13 cellular contexts compared by ENCODE assay signal in genomic region chr4:158610790-158611189, GRCh38.
DNase-seq lines count a peak whose midpoint lies in the region; ATAC-seq and TF ChIP-seq lines count a peak whose summit lies in the region.
"Had no signal": no experiment of that assay in that cellular context is flagged by ENCODE, and none has a peak within 500 bp of the region (broad histone marks: within the 10 kb centered on the region; RNA-seq: fewer than 3 reads in every experiment).

No MANE protein-coding gene starts in this region.

- H3K4me3 ChIP-seq in PC-9 (no peak overlapping the region), endodermal cell (ENCODE audit: low read length) (no peak overlapping the region)
- H3K4me3 ChIP-seq: thoracic aorta had no signal

- no peaks in the 10 kb centered on the region for H3K4me1 ChIP-seq in PC-9 (replicated peaks; ENCODE audit: insufficient read depth)
- H3K4me1 ChIP-seq in endodermal cell (ENCODE audit: control insufficient read depth, insufficient read depth, low read length) = no peaks in the 10 kb centered on the region

- peak; percentile 5 for DNase-seq in EH (ENCODE audit: low read depth)
- no peak for DNase-seq in PC-9
- no peak for DNase-seq in endodermal cell
- DNase-seq in NCI-H128 (lab: John Stamatoyannopoulos, UW; ENCODE audit: unreplicated experiment) = no peak
- DNase-seq in occipital lobe (lab: John Stamatoyannopoulos, UW) = no peak
- DNase-seq in globus pallidus (ENCODE audit: low spot score) = no peak
- DNase-seq: activated CD4-positive, alpha-beta T cell treated with anti-CD3 and anti-CD28 coated beads, Interleukin-2, amount 10 ng/mL, durations not matched to agents 24 days and 14 days; kidney; NCI-H524 had no signal

- no peaks in the 10 kb centered on the region for H3K4me1 Mint-ChIP-seq in endodermal cell

- H3K36me3 Mint-ChIP-seq in endodermal cell (ENCODE audit: low read depth) = no peaks in the 10 kb centered on the region

- H2AFZ ChIP-seq in PC-9 = 0 out of 2 replicates have a peak overlapping the region, but pooled peaks have one; percentile 39

- POLR2A ChIA-PET in PC-9 (lab: Charles Lee; ENCODE audit: unreplicated experiment) = no interaction called here

- no TSS peak for BruUV-seq in PC-9 (replicated peaks; lab: Mats Ljungman, UMichigan)

- H3K9me2 ChIP-seq in PC-9 (ENCODE audit: insufficient read depth) = no peaks in the 10 kb centered on the region

- no peaks in the 10 kb centered on the region for H3K9me3 Mint-ChIP-seq in endodermal cell
- H3K9me3 Mint-ChIP-seq: activated CD4-positive, alpha-beta T cell treated with anti-CD3 and anti-CD28 coated beads, Interleukin-2, amount 10 ng/mL, durations not matched to agents 24 days and 14 days had no signal

- H3K27me3 Mint-ChIP-seq in endodermal cell (ENCODE audit: insufficient read depth) = no peaks in the 10 kb centered on the region

- H3K4me2 ChIP-seq in PC-9 = no peak overlapping the region; the same call in 1 of the 2 replicates

- ATAC-seq in GM19463 (IDR thresholded peaks at IDR 0.05; ENCODE audit: unreplicated experiment) = peak; percentile 90
- ATAC-seq in HG03064 (IDR thresholded peaks at IDR 0.05; ENCODE audit: low read depth, unreplicated experiment) = peak; percentile 76

- TF ChIP-seq CTCF in PC-9 (conservative IDR thresholded peaks at IDR 0.05) (no peak), endodermal cell (conservative IDR thresholded peaks at IDR 0.05) (no peak)

- no peak overlapping the region for H3K27ac ChIP-seq in PC-9
- H3K27ac ChIP-seq in endodermal cell (ENCODE audit: low read depth, low read length) = no peak overlapping the region
- H3K27ac ChIP-seq: thoracic aorta had no signal

- no peaks in the 10 kb centered on the region for H3K9me3 ChIP-seq in PC-9 (ENCODE audit: insufficient read depth, low read depth)
- H3K9me3 ChIP-seq in endodermal cell (ENCODE audit: control insufficient read depth, low read length) = no peaks in the 10 kb centered on the region
- H3K9me3 ChIP-seq: thoracic aorta had no signal

- H3K27ac Mint-ChIP-seq in endodermal cell = no peak overlapping the region
- H3K27ac Mint-ChIP-seq: activated CD4-positive, alpha-beta T cell treated with anti-CD3 and anti-CD28 coated beads, Interleukin-2, amount 10 ng/mL, durations not matched to agents 24 days and 14 days; B cell had no signal

- WGBS in endodermal cell (ENCODE audit: insufficient coverage in 1 of 2, insufficient read length in 1 of 2), 2 experiments = 100% methylated on average over 1 of the region's 1 CpG

- intact Hi-C loops in PC-9 (cut with micrococcal nuclease; ENCODE audit: unreplicated experiment) = no loop called here

- H3K36me3 ChIP-seq in PC-9 (ENCODE audit: low read depth) (no peaks in the 10 kb centered on the region), endodermal cell (ENCODE audit: control insufficient read depth, insufficient read depth, low read length) (no peaks in the 10 kb centered on the region)
- H3K36me3 ChIP-seq: thoracic aorta had no signal

- CTCF ChIA-PET in PC-9 (lab: Charles Lee) = no interaction called here

- no peaks in the 10 kb centered on the region for H4K20me1 ChIP-seq in PC-9 (ENCODE audit: insufficient read depth)

- H3F3A ChIP-seq in PC-9 (ENCODE audit: insufficient read depth, low read depth) = no peaks in the 10 kb centered on the region

- no peak overlapping the region for H3K9ac ChIP-seq in endodermal cell (ENCODE audit: extremely low read depth, low read length, poor library complexity, severe bottlenecking)

- no peak overlapping the region for H3K4me3 Mint-ChIP-seq in endodermal cell
- H3K4me3 Mint-ChIP-seq: activated CD4-positive, alpha-beta T cell treated with anti-CD3 and anti-CD28 coated beads, Interleukin-2, amount 10 ng/mL, durations not matched to agents 24 days and 14 days; B cell had no signal

- H3K79me2 ChIP-seq in PC-9 (ENCODE audit: low read depth) = no peaks in the 10 kb centered on the region

- H3K27me3 ChIP-seq in PC-9 (ENCODE audit: insufficient read depth, low read depth) (no peaks in the 10 kb centered on the region), endodermal cell (ENCODE audit: control insufficient read depth, insufficient read depth, low read length, poor library complexity, severe bottlenecking) (no peaks in the 10 kb centered on the region)
